ENCODE assay signal across 33 cellular contexts in genomic region chr13:93941444-93941843, GRCh38.
"Had no signal": no experiment of that assay in that cellular context is flagged by ENCODE, and none has a peak within 500 bp of the region (broad histone marks: within the 10 kb centered on the region; RNA-seq: fewer than 3 reads in every experiment).

No MANE protein-coding gene starts in this region.

- H3K9me3 ChIP-seq: adrenal gland, ascending aorta, body of pancreas, breast epithelium had no signal

- FAIRE-seq: bronchial epithelial cell had no signal

- H3K4me3 ChIP-seq: adrenal gland, ascending aorta, body of pancreas, breast epithelium, cardiac muscle cell had no signal

- DNase-seq: activated effector memory CD4-positive, alpha-beta T cell treated with anti-CD3 and anti-CD28 coated beads, Interleukin-2, amount 50 U/mL, for 16 hours; activated effector memory CD4-positive, alpha-beta T cell treated with Interleukin-2 at 50 U/mL for 16 hours; activated gamma-delta T cell; activated gamma-delta T cell treated with Interleukin-2 at 50 U/mL for 16 hours; activated naive CD4-positive, alpha-beta T cell; activated naive CD4-positive, alpha-beta T cell treated with anti-CD3 and anti-CD28 coated beads for 36 hours; activated naive CD4-positive, alpha-beta T cell treated with anti-CD3 and anti-CD28 coated beads, Interleukin-2, amount 10 ng/mL, durations not matched to agents 7 days and 5 days; activated naive CD4-positive, alpha-beta T cell treated with anti-CD3 and anti-CD28 coated beads, Interleukin-2, amount 50 U/mL, for 16 hours; activated naive CD4-positive, alpha-beta T cell treated with Interleukin-2 at 50 U/mL for 16 hours; activated naive CD8-positive, alpha-beta T cell treated with anti-CD3 and anti-CD28 coated beads for 36 hours; activated naive CD8-positive, alpha-beta T cell treated with anti-CD3 and anti-CD28 coated beads, Interleukin-2, amount 10 ng/mL, durations not matched to agents 7 days and 5 days; activated naive CD8-positive, alpha-beta T cell treated with anti-CD3 and anti-CD28 coated beads, Interleukin-2, amount 50 U/mL, for 24 hours; activated T-cell treated with anti-CD3 and anti-CD28 coated beads, Interleukin-2, amount 50 U/mL, for 1 hour; activated T-cell treated with anti-CD3 and anti-CD28 coated beads, Interleukin-2, amount 50 U/mL, for 24 hours; activated T-cell treated with anti-CD3 and anti-CD28 coated beads, Interleukin-2, amount 50 U/mL, for 4 hours; activated T-cell treated with anti-CD3 and anti-CD28 coated beads, Interleukin-2, amount 50 U/mL, for 48 hours; activated T-cell treated with anti-CD3 and anti-CD28 coated beads, Interleukin-2, amount 50 U/mL, for 72 hours; adrenal gland; amniotic stem cell; amygdala; anterior cingulate cortex; aorta; body of pancreas; brain microvascular endothelial cell; caudate nucleus; central memory CD4-positive, alpha-beta T cell; cerebellar nuclear complex had no signal

- ATAC-seq: activated naive CD4-positive, alpha-beta T cell treated with anti-CD3 and anti-CD28 coated beads, Interleukin-2, amount 50 U/mL, for 72 hours; activated naive CD8-positive, alpha-beta T cell treated with anti-CD3 and anti-CD28 coated beads, Interleukin-2, amount 50 U/mL, for 24 hours; activated T-helper 17 cell treated with anti-CD3 and anti-CD28 coated beads, Interleukin-2, amount 50 U/mL, for 72 hours; body of pancreas had no signal

- H3K27me3 ChIP-seq: adrenal gland, ascending aorta, body of pancreas, brain microvascular endothelial cell, breast epithelium, cardiac muscle cell had no signal

- H3K27ac ChIP-seq: adrenal gland, ascending aorta, body of pancreas, brain microvascular endothelial cell, breast epithelium, cardiac muscle cell had no signal

- H3K36me3 ChIP-seq: adrenal gland, ascending aorta, brain microvascular endothelial cell, breast epithelium, cardiac muscle cell had no signal

- H3K4me1 ChIP-seq: adrenal gland, ascending aorta, body of pancreas, breast epithelium had no signal
